1 cellular context compared by ENCODE assay signal in the genomic region with DNA sequence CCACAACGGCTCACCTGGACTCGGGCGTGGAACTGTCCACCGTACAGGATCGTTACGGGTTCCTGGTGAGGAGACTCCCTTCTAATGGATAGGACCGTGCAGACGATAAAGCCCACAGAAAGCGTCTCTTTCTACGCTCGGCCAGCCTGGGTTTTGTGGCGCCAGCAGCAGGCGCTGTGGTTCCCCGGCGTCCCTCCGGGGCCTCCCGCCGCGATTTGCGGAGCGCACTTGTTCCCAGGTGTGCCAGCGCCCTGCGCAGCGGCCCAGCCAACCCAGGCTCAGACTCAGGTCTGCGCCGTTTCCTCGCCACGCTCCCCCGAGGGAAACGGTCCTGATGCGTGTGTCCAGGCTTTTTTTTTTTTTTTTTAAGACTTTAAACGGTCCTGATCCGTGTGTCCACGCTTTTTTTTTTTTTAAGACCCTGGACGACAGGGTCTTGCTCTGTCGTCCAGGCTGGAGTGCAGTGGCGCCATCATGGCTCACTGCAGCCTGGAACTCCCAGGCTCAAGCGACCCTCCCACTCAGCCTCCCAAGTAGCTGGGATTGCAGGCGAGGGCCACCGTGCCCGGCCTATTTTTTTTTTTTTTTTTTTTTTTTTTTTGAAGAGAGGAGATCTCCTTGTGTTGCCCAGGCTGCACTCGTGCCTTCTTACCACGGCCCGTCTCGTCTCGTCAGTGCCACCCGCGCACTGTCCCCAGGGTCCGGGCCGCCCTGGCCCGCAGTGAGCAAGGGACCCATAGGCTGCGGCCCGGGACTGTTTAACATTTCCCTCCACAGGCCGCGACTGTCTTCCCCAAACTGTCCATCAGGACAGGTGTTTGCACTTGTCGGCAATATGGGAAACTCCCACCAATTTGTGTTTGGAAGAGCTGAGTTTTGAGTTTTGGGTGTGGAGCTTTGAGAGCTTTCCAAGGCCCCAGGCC.
TF ChIP-seq lines count a peak whose summit lies in the region.

No MANE protein-coding gene starts in this region.

TF ChIP-seq in GM23338, 12 proteins besides CTCF, POLR2A, EP300 and RAD21 (continued from another document):
- TF ChIP-seq, protein P1, sequence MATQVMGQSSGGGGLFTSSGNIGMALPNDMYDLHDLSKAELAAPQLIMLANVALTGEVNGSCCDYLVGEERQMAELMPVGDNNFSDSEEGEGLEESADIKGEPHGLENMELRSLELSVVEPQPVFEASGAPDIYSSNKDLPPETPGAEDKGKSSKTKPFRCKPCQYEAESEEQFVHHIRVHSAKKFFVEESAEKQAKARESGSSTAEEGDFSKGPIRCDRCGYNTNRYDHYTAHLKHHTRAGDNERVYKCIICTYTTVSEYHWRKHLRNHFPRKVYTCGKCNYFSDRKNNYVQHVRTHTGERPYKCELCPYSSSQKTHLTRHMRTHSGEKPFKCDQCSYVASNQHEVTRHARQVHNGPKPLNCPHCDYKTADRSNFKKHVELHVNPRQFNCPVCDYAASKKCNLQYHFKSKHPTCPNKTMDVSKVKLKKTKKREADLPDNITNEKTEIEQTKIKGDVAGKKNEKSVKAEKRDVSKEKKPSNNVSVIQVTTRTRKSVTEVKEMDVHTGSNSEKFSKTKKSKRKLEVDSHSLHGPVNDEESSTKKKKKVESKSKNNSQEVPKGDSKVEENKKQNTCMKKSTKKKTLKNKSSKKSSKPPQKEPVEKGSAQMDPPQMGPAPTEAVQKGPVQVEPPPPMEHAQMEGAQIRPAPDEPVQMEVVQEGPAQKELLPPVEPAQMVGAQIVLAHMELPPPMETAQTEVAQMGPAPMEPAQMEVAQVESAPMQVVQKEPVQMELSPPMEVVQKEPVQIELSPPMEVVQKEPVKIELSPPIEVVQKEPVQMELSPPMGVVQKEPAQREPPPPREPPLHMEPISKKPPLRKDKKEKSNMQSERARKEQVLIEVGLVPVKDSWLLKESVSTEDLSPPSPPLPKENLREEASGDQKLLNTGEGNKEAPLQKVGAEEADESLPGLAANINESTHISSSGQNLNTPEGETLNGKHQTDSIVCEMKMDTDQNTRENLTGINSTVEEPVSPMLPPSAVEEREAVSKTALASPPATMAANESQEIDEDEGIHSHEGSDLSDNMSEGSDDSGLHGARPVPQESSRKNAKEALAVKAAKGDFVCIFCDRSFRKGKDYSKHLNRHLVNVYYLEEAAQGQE (IDR thresholded peaks at IDR 0.05; ENCODE audit: unreplicated experiment), result no peak
- TF ChIP-seq STAT1 (IDR thresholded peaks at IDR 0.05; ENCODE audit: unreplicated experiment), result no peak
- TF ChIP-seq EZH2phosphoT487 (IDR thresholded peaks at IDR 0.05; ENCODE audit: unreplicated experiment), result no peak
